14 cellular contexts compared by ENCODE assay signal in genomic region chr10:5585517-5586222, GRCh38.
DNase-seq lines count a peak whose midpoint lies in the region; ATAC-seq and TF ChIP-seq lines count a peak whose summit lies in the region.
"Had no signal": no experiment of that assay in that cellular context is flagged by ENCODE, and none has a peak within 500 bp of the region (broad histone marks: within the 10 kb centered on the region; RNA-seq: fewer than 3 reads in every experiment).

No MANE protein-coding gene starts in this region.

- H3K27ac Mint-ChIP-seq in GM23338, result no peak overlapping the region
- H3K27ac Mint-ChIP-seq in activated CD8-positive, alpha-beta T cell treated with anti-CD3 and anti-CD28 coated beads, Interleukin-2, amount 10 ng/mL, durations not matched to agents 7 days and 5 days, result no peak overlapping the region

- intact Hi-C loops in mammary epithelial cell (cut with micrococcal nuclease), result loop anchor here (1.0 to 2.0 kb wide), 9 partner anchors 11 to 60 kb away; no protein-coding TSS in a partner anchor

- H3K79me2 ChIP-seq in GM23338 (replicated peaks; ENCODE audit: insufficient read depth) (no peaks in the 10 kb centered on the region), mammary epithelial cell (ENCODE audit: insufficient read depth, low read length) (no peaks in the 10 kb centered on the region), trophoblast cell (ENCODE audit: control insufficient read depth, insufficient read depth, low read length, poor library complexity) (peaks cover 31% of the 10 kb centered on the region)

- dilution Hi-C loops in mammary epithelial cell (cut with HindIII; ENCODE audit: low sequenced_read_pairs), result loop anchor here (25.0 kb wide), 1 partner anchor 898 kb away; no protein-coding TSS in a partner anchor

- POLR2A ChIA-PET in activated CD8-positive, alpha-beta T cell treated with anti-CD3 and anti-CD28 coated beads, Interleukin-2, amount 10 ng/mL, durations not matched to agents 7 days and 5 days (lab: Charles Lee), result no interaction called here

- H3K27me3 Mint-ChIP-seq in GM23338 (ENCODE audit: insufficient read depth, low read depth, poor library complexity), result peaks cover 14% of the 10 kb centered on the region
- peaks cover 3% of the 10 kb centered on the region for H3K27me3 Mint-ChIP-seq in activated CD8-positive, alpha-beta T cell treated with anti-CD3 and anti-CD28 coated beads, Interleukin-2, amount 10 ng/mL, durations not matched to agents 7 days and 5 days (ENCODE audit: low read depth)

- H2AFZ ChIP-seq in GM23338 (peak overlapping the region; percentile 72; the same call in 1 of the 2 replicates), mammary epithelial cell (ENCODE audit: low read depth, low read length) (no peak overlapping the region), trophoblast cell (ENCODE audit: insufficient read depth, low read length, poor library complexity) (peak overlapping the region; percentile 53)

- H3F3A ChIP-seq in GM23338 (replicated peaks; ENCODE audit: low read depth), result no peaks in the 10 kb centered on the region

- in situ Hi-C loops in mammary epithelial cell (cut with MboI; ENCODE audit: low sequenced_read_pairs in 2 of 2), result no loop called here

- H3K4ac ChIP-seq in trophoblast cell (ENCODE audit: low read depth, low read length), result peak overlapping the region; percentile 91

- H4K8ac ChIP-seq in trophoblast cell (ENCODE audit: low read depth, low read length), result peak overlapping the region; percentile 84

- H3K9ac ChIP-seq in mammary epithelial cell (ENCODE audit: insufficient read depth, low read length), result peak overlapping the region; percentile 67
- H3K9ac ChIP-seq in trophoblast cell (ENCODE audit: low read length), result no peak overlapping the region
- H3K9ac ChIP-seq: KMS-11 had no signal

- peak overlapping the region; percentile 97 for H3K18ac ChIP-seq in trophoblast cell (ENCODE audit: low read length)

- H3K4me1 ChIP-seq in GM23338 (ENCODE audit: insufficient read depth) (peaks cover 49% of the 10 kb centered on the region), mammary epithelial cell (ENCODE audit: insufficient read depth, low read length) (peaks cover 45% of the 10 kb centered on the region), trophoblast cell (ENCODE audit: control insufficient read depth in 1 of 2, insufficient read depth in 2 of 2, low read length in 2 of 2) (peaks cover 67 to 77% of the 10 kb centered on the region in 2 experiments)

- H4K12ac ChIP-seq in trophoblast cell (ENCODE audit: low read depth, low read length), result peak overlapping the region; percentile 70

- H4K91ac ChIP-seq in trophoblast cell (ENCODE audit: low read depth, low read length), result peak overlapping the region; percentile 100

- no peak overlapping the region for H3K27ac ChIP-seq in GM23338 (ENCODE audit: low read depth)
- peak overlapping the region; percentile 100 for H3K27ac ChIP-seq in mammary epithelial cell (ENCODE audit: insufficient read depth, low read depth, low read length)
- peak overlapping the region; percentile 99 for H3K27ac ChIP-seq in trophoblast cell (ENCODE audit: low read depth, low read length)
- H3K27ac ChIP-seq: ascending aorta, KMS-11 had no signal

- H2BK12ac ChIP-seq in trophoblast cell (ENCODE audit: low read length), result peak overlapping the region; percentile 98

- peaks cover 2% of the 10 kb centered on the region for H3K9me3 ChIP-seq in mammary epithelial cell (replicated peaks; ENCODE audit: insufficient read depth, low read length)
- H3K9me3 ChIP-seq in trophoblast cell (ENCODE audit: insufficient read depth, low read depth, low read length), result peaks cover 2% of the 10 kb centered on the region

- peaks cover 41% of the 10 kb centered on the region for H3K4me1 Mint-ChIP-seq in GM23338
- no peaks in the 10 kb centered on the region for H3K4me1 Mint-ChIP-seq in activated CD8-positive, alpha-beta T cell treated with anti-CD3 and anti-CD28 coated beads, Interleukin-2, amount 10 ng/mL, durations not matched to agents 7 days and 5 days (ENCODE audit: low read depth)

- TF ChIP-seq CTCF in GM23338 (conservative IDR thresholded peaks at IDR 0.05; ENCODE audit: low read depth in 2 of 2), result no peak
- TF ChIP-seq CTCF in mammary epithelial cell (conservative IDR thresholded peaks at IDR 0.05 in 1 of 2, IDR thresholded peaks at IDR 0.05 in 1 of 2; ENCODE audit: extremely low read depth in 1 of 2, insufficient read depth in 1 of 2, low read depth in 1 of 2, low read length in 2 of 2), result no peak

- H3K79me1 ChIP-seq in trophoblast cell (ENCODE audit: low read length), result peaks cover 81% of the 10 kb centered on the region

- no TSS peak for BruUV-seq in mammary epithelial cell (replicated peaks; lab: Mats Ljungman, UMichigan)

- peak overlapping the region; percentile 99 for H2BK5ac ChIP-seq in trophoblast cell (ENCODE audit: low read depth, low read length, poor library complexity)

- no peaks in the 10 kb centered on the region for H3K27me3 ChIP-seq in GM23338 (ENCODE audit: insufficient read depth)
- H3K27me3 ChIP-seq in mammary epithelial cell (ENCODE audit: insufficient read depth, low read length), result no peaks in the 10 kb centered on the region
- no peaks in the 10 kb centered on the region for H3K27me3 ChIP-seq in trophoblast cell (ENCODE audit: insufficient read depth, low read length)
- H3K27me3 ChIP-seq: ascending aorta, esophagus muscularis mucosa had no signal

- peak overlapping the region; percentile 99 for H2AK5ac ChIP-seq in trophoblast cell (ENCODE audit: low read length)

- DNase-seq in GM23338 (ENCODE audit: low spot score), result no peak
- peak; percentile 23 for DNase-seq in NCI-H2171 (lab: John Stamatoyannopoulos, UW)
- peak; percentile 64 for DNase-seq in mammary epithelial cell
- DNase-seq in trophoblast cell, result no peak
- no peak for DNase-seq in effector CD8-positive, alpha-beta T cell (lab: John Stamatoyannopoulos, UW)
- DNase-seq in activated gamma-delta T cell treated with Interleukin-2 at 50 U/mL for 16 hours, result no peak
- DNase-seq in activated CD8-positive, alpha-beta T cell treated with anti-CD3 and anti-CD28 coated beads, Interleukin-2, amount 10 ng/mL, durations not matched to agents 7 days and 5 days, result no peak
- DNase-seq: activated CD8-positive, alpha-beta memory T cell treated with anti-CD3 and anti-CD28 coated beads, Interleukin-2, amount 50 U/mL, for 4 hours; nucleus accumbens; stimulated activated CD4-positive, alpha-beta T cell treated with anti-CD3 and anti-CD28 coated beads, Interleukin-4, amount 100 ng/mL, for 24 hours had no signal

- H3K4me3 ChIP-seq in GM23338 (no peak overlapping the region), mammary epithelial cell (replicated peaks in 1 of 3; ENCODE audit: insufficient read depth in 1 of 3, low read depth in 2 of 3, low read length in 3 of 3) (no peak overlapping the region), trophoblast cell (ENCODE audit: low read depth, low read length) (no peak overlapping the region)
- H3K4me3 ChIP-seq: ascending aorta, esophagus muscularis mucosa had no signal

- ATAC-seq in GM23338 (no peak), HG03565 (IDR thresholded peaks at IDR 0.05; ENCODE audit: unreplicated experiment) (no peak)
- ATAC-seq in activated CD8-positive, alpha-beta T cell treated with anti-CD3 and anti-CD28 coated beads, Interleukin-2, amount 10 ng/mL, durations not matched to agents 7 days and 5 days, result no peak

- no peaks in the 10 kb centered on the region for H3K36me3 Mint-ChIP-seq in GM23338 (ENCODE audit: low read depth)
- no peaks in the 10 kb centered on the region for H3K36me3 Mint-ChIP-seq in activated CD8-positive, alpha-beta T cell treated with anti-CD3 and anti-CD28 coated beads, Interleukin-2, amount 10 ng/mL, durations not matched to agents 7 days and 5 days (ENCODE audit: low read depth)

- 48% methylated on average over 7 of the region's 7 CpGs for WGBS in mammary epithelial cell (ENCODE audit: low coverage, missing lambda C conversion rate)
- WGBS in trophoblast cell (ENCODE audit: extremely low coverage, insufficient coverage, insufficient read length), result no CpG with 5 or more reads among the region's 7 CpGs

- no peak overlapping the region for H3K4me3 Mint-ChIP-seq in GM23338
- no peak overlapping the region for H3K4me3 Mint-ChIP-seq in activated CD8-positive, alpha-beta T cell treated with anti-CD3 and anti-CD28 coated beads, Interleukin-2, amount 10 ng/mL, durations not matched to agents 7 days and 5 days

- H3K14ac ChIP-seq in trophoblast cell (ENCODE audit: low read length), result peak overlapping the region; percentile 97

- no peaks in the 10 kb centered on the region for H3K9me2 ChIP-seq in GM23338 (ENCODE audit: insufficient read depth)

- H2BK120ac ChIP-seq in trophoblast cell (ENCODE audit: insufficient read depth, low read length, poor library complexity), result peak overlapping the region; percentile 89

- no peaks in the 10 kb centered on the region for H3K9me3 Mint-ChIP-seq in GM23338
- H3K9me3 Mint-ChIP-seq in activated CD8-positive, alpha-beta T cell treated with anti-CD3 and anti-CD28 coated beads, Interleukin-2, amount 10 ng/mL, durations not matched to agents 7 days and 5 days (ENCODE audit: insufficient read depth), result no peaks in the 10 kb centered on the region

- H4K20me1 ChIP-seq in GM23338 (replicated peaks; ENCODE audit: insufficient read depth), result no peaks in the 10 kb centered on the region
- no peaks in the 10 kb centered on the region for H4K20me1 ChIP-seq in mammary epithelial cell (ENCODE audit: insufficient read depth, low read length)

- CTCF ChIA-PET in mammary epithelial cell (lab: Charles Lee; ENCODE audit: low non-redundant PET), result interaction anchor here (0.6 kb wide), 1 partner anchor 144 kb away, joined by 4 read pairs; no protein-coding TSS in a partner anchor
- CTCF ChIA-PET in activated CD8-positive, alpha-beta T cell treated with anti-CD3 and anti-CD28 coated beads, Interleukin-2, amount 10 ng/mL, durations not matched to agents 7 days and 5 days (lab: Charles Lee), result interaction anchor here (1.0 kb wide), 1 partner anchor 37 kb away, joined by 3 read pairs; no protein-coding TSS in a partner anchor

- no peak overlapping the region for H3K4me2 ChIP-seq in GM23338
- no peak overlapping the region for H3K4me2 ChIP-seq in mammary epithelial cell (ENCODE audit: insufficient read depth, low read depth, low read length)
- no peak overlapping the region for H3K4me2 ChIP-seq in trophoblast cell (ENCODE audit: low read length)
- H3K4me2 ChIP-seq: KMS-11 had no signal

- no peak overlapping the region for H3K23ac ChIP-seq in trophoblast cell (ENCODE audit: low read length)

- H3K36me3 ChIP-seq in GM23338 (ENCODE audit: insufficient read depth) (no peaks in the 10 kb centered on the region), mammary epithelial cell (ENCODE audit: insufficient read depth, low read length) (no peaks in the 10 kb centered on the region), trophoblast cell (ENCODE audit: control insufficient read depth in 1 of 2, insufficient read depth in 2 of 2, low read length in 2 of 2) (no peaks in the 10 kb centered on the region)
- H3K36me3 ChIP-seq: ascending aorta, esophagus muscularis mucosa had no signal

Comparison
In these comparisons a context has a peak if more than half of its experiments do, and no peak if none do; other contexts are left out.
1. DNase-seq: peak in NCI-H2171 (single experiment) and mammary epithelial cell (single experiment); none in GM23338 (single experiment), trophoblast cell (0 of 2), effector CD8-positive, alpha-beta T cell (single experiment), activated gamma-delta T cell treated with Interleukin-2 at 50 U/mL for 16 hours (single experiment) and activated CD8-positive, alpha-beta T cell treated with anti-CD3 and anti-CD28 coated beads, Interleukin-2, amount 10 ng/mL, durations not matched to agents 7 days and 5 days (single experiment).